In genomic region chr15:74725845-74726773, GRCh38 we compare ENCODE assay signal across 8 cellular contexts. TPM values are rescaled to one million over a fixed set of nuclear protein-coding genes. Genes with fewer than 3 reads are reported as not detected.
DNase-seq lines count a peak whose midpoint lies in the region; ATAC-seq and TF ChIP-seq lines count a peak whose summit lies in the region.

No MANE protein-coding gene starts in this region.

- DNase-seq in Right ventricle myocardium inferior (ENCODE audit: missing footprints): peak; percentile 86
- no peak for DNase-seq in cardiac septum (ENCODE audit: low spot score)
- no peak for DNase-seq in OCI-LY7 (ENCODE audit: low spot score)
- peak; percentile 18 for DNase-seq in glomerular visceral epithelial cell (ENCODE audit: extremely low spot score)
- DNase-seq in posterior cingulate gyrus: peak in 6 of 10 donors; percentile 9 to 89 (median 30)

- intact Hi-C loops in Right ventricle myocardium inferior (cut with DNase I) (loop anchor here (10.0 kb wide), 1 partner anchor 71 kb away; no protein-coding TSS in a partner anchor), cardiac septum (cut with DNase I) (no loop called here), OCI-LY7 (cut with micrococcal nuclease; ENCODE audit: unreplicated experiment) (no loop called here), posterior cingulate gyrus (cut with DNase I) (no loop called here)

- H3K36me3 ChIP-seq in OCI-LY7 (ENCODE audit: insufficient read depth, low read length): no peaks in the 10 kb centered on the region

- H3K27ac Mint-ChIP-seq in activated T-helper 17 cell treated with anti-CD3 and anti-CD28 coated beads, Interleukin-2, amount 50 U/mL, for 72 hours: peak overlapping the region; percentile 74

- no peak overlapping the region for H3K27ac ChIP-seq in OCI-LY7 (ENCODE audit: low read depth, low read length, poor library complexity, severe bottlenecking)

- H3K4me3 ChIP-seq in OCI-LY7 (ENCODE audit: low read depth, low read length, poor library complexity, severe bottlenecking): no peak overlapping the region

- H3K9me2 ChIP-seq in OCI-LY7 (ENCODE audit: insufficient read depth, low read length): no peaks in the 10 kb centered on the region

- H3K4me1 ChIP-seq in OCI-LY7 (ENCODE audit: insufficient read depth, low read length, poor library complexity, severe bottlenecking): no peaks in the 10 kb centered on the region

- H3K4me1 Mint-ChIP-seq in activated T-helper 17 cell treated with anti-CD3 and anti-CD28 coated beads, Interleukin-2, amount 50 U/mL, for 72 hours: peaks cover 6% of the 10 kb centered on the region

- no peaks in the 10 kb centered on the region for H4K20me1 ChIP-seq in OCI-LY7 (ENCODE audit: insufficient read depth, low read length)

- ATAC-seq in Right ventricle myocardium inferior (peak; percentile 49), HG03565 (IDR thresholded peaks at IDR 0.05; ENCODE audit: unreplicated experiment) (no peak), HG03039 (IDR thresholded peaks at IDR 0.05; ENCODE audit: unreplicated experiment) (no peak)
- ATAC-seq in activated T-helper 17 cell treated with anti-CD3 and anti-CD28 coated beads, Interleukin-2, amount 50 U/mL, for 72 hours (replicated peaks): peak; percentile 83

- H3K9me3 Mint-ChIP-seq in activated T-helper 17 cell treated with anti-CD3 and anti-CD28 coated beads, Interleukin-2, amount 50 U/mL, for 72 hours: no peaks in the 10 kb centered on the region

- H2AFZ ChIP-seq in OCI-LY7 (ENCODE audit: low read length): no peak overlapping the region

- no peaks in the 10 kb centered on the region for H3K36me3 Mint-ChIP-seq in activated T-helper 17 cell treated with anti-CD3 and anti-CD28 coated beads, Interleukin-2, amount 50 U/mL, for 72 hours (ENCODE audit: low read depth)

- peak overlapping the region; percentile 84 for H3K4me3 Mint-ChIP-seq in activated T-helper 17 cell treated with anti-CD3 and anti-CD28 coated beads, Interleukin-2, amount 50 U/mL, for 72 hours

- no TSS peak for BruUV-seq in OCI-LY7 (replicated peaks; lab: Mats Ljungman, UMichigan)

- CTCF ChIA-PET in OCI-LY7 (lab: Charles Lee; ENCODE audit: unreplicated experiment): no interaction called here

- POLR2A ChIA-PET in OCI-LY7 (lab: Charles Lee): interaction anchor here (0.6 kb wide), 1 partner anchor 42 kb away, joined by 3 read pairs; no protein-coding TSS in a partner anchor

- TF ChIP-seq CTCF in OCI-LY7 (conservative IDR thresholded peaks at IDR 0.05; ENCODE audit: low read length): no peak

- H3K4me2 ChIP-seq in OCI-LY7 (ENCODE audit: low read length): peak overlapping the region; percentile 33; the same call in 1 of the 2 replicates

- H3K27me3 Mint-ChIP-seq in activated T-helper 17 cell treated with anti-CD3 and anti-CD28 coated beads, Interleukin-2, amount 50 U/mL, for 72 hours: peaks cover 4% of the 10 kb centered on the region

- no peaks in the 10 kb centered on the region for H3K9me3 ChIP-seq in OCI-LY7 (ENCODE audit: low read length)

- no peaks in the 10 kb centered on the region for H3K79me2 ChIP-seq in OCI-LY7 (ENCODE audit: insufficient read depth, low read depth, low read length)

RNA-seq across cellular contexts. Expression of gene CYP1A1, which starts 0.8 kb away (rescaled TPM):
- total RNA-seq in Right ventricle myocardium inferior (0.32 TPM), cardiac septum (0.30 TPM), OCI-LY7 (2022) (0.22 and 0.29 TPM in 2 replicates)
- total RNA-seq in OCI-LY7 (2014; rRNA removed; shearing (Covaris generic)): not detected in 2 replicates
- total RNA-seq in activated T-helper 17 cell treated with anti-CD3 and anti-CD28 coated beads, Interleukin-2, amount 50 U/mL, for 72 hours: 10 to 100 TPM in 1 of 2 donors, 1 to 10 TPM in 1; 3.3 to 11.4 TPM

RNA-seq across cellular contexts. Expression of gene CYP1A2, which starts 22.5 kb away (rescaled TPM):
- not detected for total RNA-seq in Right ventricle myocardium inferior
- not detected for total RNA-seq in cardiac septum
- total RNA-seq in OCI-LY7 (2014; rRNA removed; shearing (Covaris generic)): not detected in 2 replicates
- not detected in 2 replicates for total RNA-seq in OCI-LY7 (2022)
- total RNA-seq in activated T-helper 17 cell treated with anti-CD3 and anti-CD28 coated beads, Interleukin-2, amount 50 U/mL, for 72 hours: not detected

RNA-seq across cellular contexts. Expression of gene EDC3, which starts 30.3 kb away (rescaled TPM):
- total RNA-seq in Right ventricle myocardium inferior (13.5 TPM), cardiac septum (17.8 TPM), OCI-LY7 (2022) (43.5 and 51.4 TPM in 2 replicates)
- 13.4 and 15.1 TPM in 2 replicates for total RNA-seq in OCI-LY7 (2014; rRNA removed; shearing (Covaris generic))
- 10 to 100 TPM; 47.9 to 56.0 TPM for total RNA-seq in activated T-helper 17 cell treated with anti-CD3 and anti-CD28 coated beads, Interleukin-2, amount 50 U/mL, for 72 hours

RNA-seq across cellular contexts. Expression of gene CSK, which starts 55.8 kb away (rescaled TPM):
- total RNA-seq in Right ventricle myocardium inferior (41.8 TPM), cardiac septum (29.5 TPM), OCI-LY7 (2022) (318 and 355 TPM in 2 replicates)
- total RNA-seq in OCI-LY7 (2014; rRNA removed; shearing (Covaris generic)): 106 and 112 TPM in 2 replicates
- total RNA-seq in activated T-helper 17 cell treated with anti-CD3 and anti-CD28 coated beads, Interleukin-2, amount 50 U/mL, for 72 hours: 100 to 1,000 TPM; 176 to 316 TPM

Comparison
In these comparisons a context has a peak if more than half of its experiments do, and no peak if none do; other contexts are left out.
1. DNase-seq: peak in Right ventricle myocardium inferior (single experiment), glomerular visceral epithelial cell (single experiment) and posterior cingulate gyrus (6 of 10); none in cardiac septum (single experiment) and OCI-LY7 (single experiment).
2. ATAC-seq: peak in Right ventricle myocardium inferior (single experiment) and activated T-helper 17 cell treated with anti-CD3 and anti-CD28 coated beads, Interleukin-2, amount 50 U/mL, for 72 hours (single experiment); none in HG03565 (single experiment) and HG03039 (single experiment).